ENCODE assay signal across 16 cellular contexts in genomic region chr19:8973501-8974091, GRCh38. TPM values are rescaled to one million over a fixed set of nuclear protein-coding genes. Genes with fewer than 3 reads are reported as not detected.
DNase-seq lines count a peak whose midpoint lies in the region; ATAC-seq and TF ChIP-seq lines count a peak whose summit lies in the region.
"Had no signal": no experiment of that assay in that cellular context is flagged by ENCODE, and none has a peak within 500 bp of the region (broad histone marks: within the 10 kb centered on the region; RNA-seq: fewer than 3 reads in every experiment).

No MANE protein-coding gene starts in this region.

- no peaks in the 10 kb centered on the region for H3F3A ChIP-seq in MM.1S (ENCODE audit: insufficient read depth, low read length)

- peaks cover 3% of the 10 kb centered on the region; the same call in 1 of the 2 replicates for H4K20me1 ChIP-seq in MM.1S (ENCODE audit: insufficient read depth, low read length)

- H3K4me1 ChIP-seq in MM.1S (ENCODE audit: low read length) = no peaks in the 10 kb centered on the region
- H3K4me1 ChIP-seq: parathyroid adenoma had no signal

- no peaks in the 10 kb centered on the region for H3K36me3 ChIP-seq in MM.1S (replicated peaks; ENCODE audit: insufficient read depth, low read length)

- H3K9me3 ChIP-seq in MM.1S (replicated peaks; ENCODE audit: insufficient read depth, low read length) = no peaks in the 10 kb centered on the region

- no peak overlapping the region for H3K4me2 ChIP-seq in MM.1S (ENCODE audit: low read depth, low read length)

- H3K27me3 ChIP-seq in MM.1S (replicated peaks; ENCODE audit: insufficient read depth, low read length) = no peaks in the 10 kb centered on the region

- no peak for ATAC-seq in GM18520 (IDR thresholded peaks at IDR 0.05; ENCODE audit: unreplicated experiment)
- ATAC-seq in HG02970 (IDR thresholded peaks at IDR 0.05; ENCODE audit: low FRiP score, unreplicated experiment) = no peak

- H3K27ac ChIP-seq in MM.1S (ENCODE audit: low read length) = no peak overlapping the region
- H3K27ac ChIP-seq: parathyroid adenoma had no signal

- H2AFZ ChIP-seq in MM.1S (ENCODE audit: low read length) = no peak overlapping the region
- H2AFZ ChIP-seq: parathyroid adenoma had no signal

- no peak overlapping the region for H3K4me3 ChIP-seq in MM.1S (ENCODE audit: low read length)

- no peaks in the 10 kb centered on the region for H3K79me2 ChIP-seq in MM.1S (ENCODE audit: low read length)
- H3K79me2 ChIP-seq: parathyroid adenoma had no signal

- TF ChIP-seq CTCF in MM.1S (IDR thresholded peaks at IDR 0.05; ENCODE audit: low read length) (no peak), GM10266 (IDR thresholded peaks at IDR 0.05; ENCODE audit: control insufficient read depth, insufficient read depth, low read depth, missing control alignments) (no peak)

- no peaks in the 10 kb centered on the region for H3K9me2 ChIP-seq in MM.1S (replicated peaks; ENCODE audit: insufficient read depth, low read length)

- no peak overlapping the region for H3K9ac ChIP-seq in MM.1S (ENCODE audit: low read length)
- H3K9ac ChIP-seq: parathyroid adenoma had no signal

- DNase-seq in activated CD4-positive, alpha-beta T cell treated with anti-CD3 and anti-CD28 coated beads for 48 hours = peak; percentile 3
- no peak for DNase-seq in activated CD4-positive, alpha-beta T cell treated with anti-CD3 and anti-CD28 coated beads for 1 hour
- DNase-seq in MM.1S (peak; percentile 44), amniotic epithelial cell (ENCODE audit: low read depth) (peak; percentile 1), myocyte (ENCODE audit: low read depth) (peak; percentile 22), GM10266 (ENCODE audit: extremely low spot score) (no peak)
- DNase-seq: activated B cell treated with CpG ODN at 0.5 μM for 24 hours, DMS79 treated with DMSO at 0.1 percent for 48 hours, hypothalamus, NCI-H524 treated with DMSO at 0.1 percent for 48 hours had no signal

RNA-seq across cellular contexts. Expression of gene MUC16, which starts 36.6 kb away (rescaled TPM):
- total RNA-seq in myocyte = not detected in 2 replicates
- not detected for polyA plus RNA-seq in myocyte (2012)
- total RNA-seq: activated T-helper 2 cell treated with anti-CD3 and anti-CD28 coated beads, Interferon-gamma antibody, Interleukin-2, Interleukin-4, amounts not matched to agents 10 μg/mL and 5 μg/mL and 100 μg/mL, durations not matched to agents 14 hours and 24 hours and 36 hours; SK-MEL-5 had no signal
- polyA plus RNA-seq: urinary bladder had no signal

Comparison
In these comparisons a context has a peak if more than half of its experiments do, and no peak if none do; other contexts are left out.
1. DNase-seq: peak in activated CD4-positive, alpha-beta T cell treated with anti-CD3 and anti-CD28 coated beads for 48 hours (single experiment), MM.1S (single experiment), amniotic epithelial cell (single experiment) and myocyte (single experiment); none in activated CD4-positive, alpha-beta T cell treated with anti-CD3 and anti-CD28 coated beads for 1 hour (single experiment) and GM10266 (single experiment).